In the genomic region with DNA sequence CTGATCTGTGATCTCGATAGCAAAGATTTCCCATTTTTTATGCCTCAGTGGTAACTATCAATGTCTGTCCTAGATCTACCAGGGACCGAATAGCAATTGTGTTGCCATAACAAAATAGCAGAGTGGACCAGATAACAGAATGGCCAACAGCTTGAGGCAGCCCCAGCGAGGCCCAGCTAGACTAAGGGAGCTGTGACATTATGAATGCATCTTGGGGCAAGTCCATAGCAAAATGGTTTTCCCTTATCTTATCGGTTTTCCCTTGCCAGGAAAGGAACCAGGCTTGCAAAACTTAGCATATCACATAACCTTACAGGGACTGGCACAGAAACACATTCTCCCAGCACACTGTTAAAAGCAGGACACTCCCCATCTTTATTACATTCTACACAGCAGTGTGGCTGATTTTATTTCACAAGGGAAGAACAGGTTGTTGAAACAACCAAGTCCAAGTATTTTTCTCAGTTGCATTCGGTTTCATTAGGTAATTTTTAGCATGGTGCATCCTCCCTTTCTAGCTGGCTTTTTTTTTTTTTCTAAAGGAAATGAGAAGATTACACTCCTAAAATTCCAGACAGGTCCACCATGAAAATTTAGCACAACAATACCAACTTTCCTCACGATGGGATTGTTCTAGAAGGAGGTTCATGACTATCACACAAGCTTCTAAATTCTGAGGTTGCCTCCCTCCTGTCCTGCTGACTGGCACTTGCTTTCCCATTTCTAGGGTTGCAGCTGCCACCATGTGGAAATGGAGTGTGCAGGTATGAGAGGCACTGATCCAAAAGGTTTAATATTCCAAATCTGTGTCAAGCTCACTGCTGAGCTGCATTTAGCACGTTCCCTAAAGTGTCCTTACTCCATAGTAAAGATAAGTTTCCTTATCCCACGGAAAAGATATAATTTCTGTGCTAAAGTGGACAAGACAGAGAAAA, we compare ENCODE assay signal across 1 cellular context.
A peak's percentile ranks its signal among the peaks of the same experiment; 100 is the strongest.
TF ChIP-seq lines count a peak whose summit lies in the region.

No MANE protein-coding gene starts in this region.

TF ChIP-seq in HepG2, 621 proteins besides CTCF, POLR2A, EP300 and RAD21 (continued from another document):
- TF ChIP-seq, protein P1, sequence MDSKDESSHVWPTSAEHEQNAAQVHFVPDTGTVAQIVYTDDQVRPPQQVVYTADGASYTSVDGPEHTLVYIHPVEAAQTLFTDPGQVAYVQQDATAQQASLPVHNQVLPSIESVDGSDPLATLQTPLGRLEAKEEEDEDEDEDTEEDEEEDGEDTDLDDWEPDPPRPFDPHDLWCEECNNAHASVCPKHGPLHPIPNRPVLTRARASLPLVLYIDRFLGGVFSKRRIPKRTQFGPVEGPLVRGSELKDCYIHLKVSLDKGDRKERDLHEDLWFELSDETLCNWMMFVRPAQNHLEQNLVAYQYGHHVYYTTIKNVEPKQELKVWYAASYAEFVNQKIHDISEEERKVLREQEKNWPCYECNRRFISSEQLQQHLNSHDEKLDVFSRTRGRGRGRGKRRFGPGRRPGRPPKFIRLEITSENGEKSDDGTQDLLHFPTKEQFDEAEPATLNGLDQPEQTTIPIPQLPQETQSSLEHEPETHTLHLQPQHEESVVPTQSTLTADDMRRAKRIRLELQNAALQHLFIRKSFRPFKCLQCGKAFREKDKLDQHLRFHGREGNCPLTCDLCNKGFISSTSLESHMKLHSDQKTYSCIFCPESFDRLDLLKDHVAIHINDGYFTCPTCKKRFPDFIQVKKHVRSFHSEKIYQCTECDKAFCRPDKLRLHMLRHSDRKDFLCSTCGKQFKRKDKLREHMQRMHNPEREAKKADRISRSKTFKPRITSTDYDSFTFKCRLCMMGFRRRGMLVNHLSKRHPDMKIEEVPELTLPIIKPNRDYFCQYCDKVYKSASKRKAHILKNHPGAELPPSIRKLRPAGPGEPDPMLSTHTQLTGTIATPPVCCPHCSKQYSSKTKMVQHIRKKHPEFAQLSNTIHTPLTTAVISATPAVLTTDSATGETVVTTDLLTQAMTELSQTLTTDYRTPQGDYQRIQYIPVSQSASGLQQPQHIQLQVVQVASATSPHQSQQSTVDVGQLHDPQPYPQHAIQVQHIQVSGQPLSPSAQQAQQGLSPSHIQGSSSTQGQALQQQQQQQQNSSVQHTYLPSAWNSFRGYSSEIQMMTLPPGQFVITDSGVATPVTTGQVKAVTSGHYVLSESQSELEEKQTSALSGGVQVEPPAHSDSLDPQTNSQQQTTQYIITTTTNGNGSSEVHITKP (CRISPR knock-in tag; IDR thresholded peaks at IDR 0.05; ENCODE audit: low read depth) = no peak
- TF ChIP-seq SMC3 (IDR thresholded peaks at IDR 0.05; ENCODE audit: low read length) (peak; percentile 98), EEA1 (CRISPR knock-in tag; IDR thresholded peaks at IDR 0.05; ENCODE audit: borderline replicate concordance) (no peak)
